ENCODE assay signal across 23 cellular contexts in the genomic region with DNA sequence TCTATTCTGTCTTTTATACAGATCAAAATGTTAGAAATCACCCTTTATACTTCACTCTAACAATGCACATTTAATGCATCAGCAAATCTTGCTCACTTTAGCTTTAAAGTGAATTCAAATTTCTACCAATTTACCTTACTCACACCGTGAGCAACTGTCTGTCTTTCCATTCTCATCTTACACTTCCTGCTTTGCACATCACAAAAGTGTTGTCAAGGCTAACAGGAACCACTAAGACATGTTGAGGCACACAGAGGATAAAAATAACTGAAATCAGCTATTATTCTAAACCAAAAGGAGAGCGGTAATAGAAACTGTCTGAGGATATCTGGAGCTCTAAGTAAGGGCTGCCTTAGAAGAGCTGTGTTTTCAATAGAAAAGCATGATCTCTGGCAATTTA.
"Had no signal": no experiment of that assay in that cellular context is flagged by ENCODE, and none has a peak within 500 bp of the region (broad histone marks: within the 10 kb centered on the region; RNA-seq: fewer than 3 reads in every experiment).

No MANE protein-coding gene starts in this region.

- H3K4me1 ChIP-seq: gastroesophageal sphincter, left ventricle myocardium inferior, lower lobe of right lung, spleen, tibial nerve had no signal

- H3K9me3 ChIP-seq: lower lobe of right lung had no signal

- DNase-seq: effector CD4-positive, alpha-beta T cell; endodermal cell; glutamatergic neuron; immature natural killer cell; kidney; left cardiac atrium; left ventricle myocardium inferior; lower lobe of right lung; mesenchymal stem cell; midbrain; posterior cingulate gyrus; spleen; stimulated activated CD4-positive, alpha-beta T cell treated with anti-CD3 and anti-CD28 coated beads, Interleukin-15, amount 100 ng/mL, for 24 hours; stimulated activated CD4-positive, alpha-beta T cell treated with anti-CD3 and anti-CD28 coated beads, Interleukin-1b, Interleukin-23, amount 100 ng/mL, for 48 hours; stimulated activated CD4-positive, alpha-beta T cell treated with anti-CD3 and anti-CD28 coated beads, Interleukin-4, amount 100 ng/mL, for 24 hours had no signal

- H3K27ac ChIP-seq: coronary artery, gastroesophageal sphincter, left ventricle myocardium inferior, lower lobe of right lung, spleen, tibial nerve had no signal

- H3K4me3 ChIP-seq: coronary artery, gastroesophageal sphincter, left ventricle myocardium inferior, lower lobe of right lung, spleen, tibial nerve had no signal

- FAIRE-seq: endothelial cell of umbilical vein, kidney had no signal

- H3K36me3 ChIP-seq: gastroesophageal sphincter, left ventricle myocardium inferior, lower lobe of right lung, spleen, tibial nerve had no signal

- ATAC-seq: esophagus mucosa; gastroesophageal sphincter; left cardiac atrium; lower lobe of right lung; natural killer cell treated with Interleukin-12 subunit alpha and Interleukin-12 subunit beta and Interleukin-15 and Interleukin-18, amount 100 ng/mL, for 72 hours; sciatic nerve; stimulated activated memory B cell treated with anti-CD40 and anti-IgM and Interleukin-4, amounts not matched to agents 10 μg/mL and 1 μg/mL and 100 μg/mL, for 72 hours had no signal

- H3K27me3 ChIP-seq: gastroesophageal sphincter, spleen, tibial nerve had no signal
